Comparison of ENCODE assay signal across 8 cellular contexts in the genomic region with DNA sequence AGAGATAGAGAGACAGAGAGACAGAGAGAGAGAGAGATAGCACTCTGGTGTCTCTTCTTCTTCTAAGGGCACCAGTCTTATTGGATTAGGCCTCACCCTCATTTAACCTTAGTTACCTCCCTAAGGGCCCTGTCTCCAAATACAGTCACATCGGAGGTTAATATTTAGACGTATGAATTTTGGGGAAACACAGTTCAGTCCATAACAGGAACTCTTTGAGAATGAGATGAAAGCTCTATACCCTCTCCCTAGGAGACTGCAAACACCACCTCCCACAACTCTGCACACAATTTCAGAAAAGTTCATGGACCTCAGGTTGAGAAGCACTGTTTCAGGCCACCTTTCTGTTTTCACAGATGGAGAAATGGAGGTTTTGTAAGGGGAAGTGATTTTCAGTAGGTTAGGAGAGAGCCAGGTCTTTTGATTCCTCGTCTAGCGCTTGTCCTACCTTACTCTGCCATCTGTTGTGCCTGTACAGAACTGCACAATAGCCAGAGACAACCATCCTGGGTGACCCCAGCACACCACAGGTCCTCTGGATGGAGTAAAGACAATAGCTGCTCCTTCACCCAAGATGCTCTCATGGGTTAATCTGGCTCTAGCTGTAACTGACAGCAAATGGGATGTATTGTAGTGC. TPM values are rescaled to one million over a fixed set of nuclear protein-coding genes. Genes with fewer than 3 reads are reported as not detected.
A peak's percentile ranks its signal among the peaks of the same experiment; 100 is the strongest.
DNase-seq lines count a peak whose midpoint lies in the region; ATAC-seq, FAIRE-seq and TF ChIP-seq lines count a peak whose summit lies in the region.

No MANE protein-coding gene starts in this region.

- no peaks in the 10 kb centered on the region for H3F3A ChIP-seq in SK-N-SH (replicated peaks; ENCODE audit: insufficient read depth)

- no peak overlapping the region for H2AFZ ChIP-seq in SK-N-SH (ENCODE audit: low read depth)
- H2AFZ ChIP-seq in keratinocyte (ENCODE audit: control insufficient read depth, low read length) = no peak overlapping the region

- no peaks in the 10 kb centered on the region for H4K20me1 ChIP-seq in SK-N-SH (ENCODE audit: insufficient read depth)
- no peaks in the 10 kb centered on the region for H4K20me1 ChIP-seq in keratinocyte (ENCODE audit: control insufficient read depth, extremely low read depth, insufficient read depth, low read length)

- POLR2A ChIA-PET in SK-N-SH (lab: Yijun Ruan, JAX) = no interaction called here

- dilution Hi-C loops in keratinocyte (cut with MboI; ENCODE audit: extremely low pct_ligation_motif_present, low sequenced_read_pairs) = no loop called here

- TF ChIP-seq EP300 in SK-N-SH (IDR thresholded peaks at IDR 0.05; ENCODE audit: borderline replicate concordance in 1 of 2, low read depth in 1 of 2, low read length in 1 of 2) = no peak
- TF ChIP-seq EP300 in stomach (IDR thresholded peaks at IDR 0.05) = no peak

- H3K27ac ChIP-seq in SK-N-SH (ENCODE audit: low read depth in 2 of 2, low read length in 1 of 2) = no peak overlapping the region
- no peak overlapping the region for H3K27ac ChIP-seq in keratinocyte (ENCODE audit: control insufficient read depth, insufficient read depth, low read length)
- H3K27ac ChIP-seq in stomach = no peak overlapping the region

- H3K4me3 ChIP-seq in SK-N-SH (ENCODE audit: low read depth in 2 of 2, low read length in 1 of 2) (no peak overlapping the region), keratinocyte (ENCODE audit: control insufficient read depth in 2 of 3, extremely low read depth in 1 of 3, insufficient read depth in 2 of 3, low read depth in 1 of 3, low read length in 3 of 3) (no peak overlapping the region), stomach (no peak overlapping the region)

- no peaks in the 10 kb centered on the region for H3K9me2 ChIP-seq in SK-N-SH

- TF ChIP-seq RAD21 in SK-N-SH (IDR thresholded peaks at IDR 0.05; ENCODE audit: low read length) = peak; percentile 10; the same call in 1 of the 2 replicates

- H3K36me3 ChIP-seq in SK-N-SH (replicated peaks in 1 of 2; ENCODE audit: control insufficient read depth in 1 of 2, insufficient read depth in 2 of 2, low read length in 1 of 2) (no peaks in the 10 kb centered on the region), keratinocyte (ENCODE audit: control insufficient read depth in 2 of 2, extremely low read depth in 1 of 2, insufficient read depth in 2 of 2, low read length in 2 of 2) (no peaks in the 10 kb centered on the region), stomach (no peaks in the 10 kb centered on the region)

- H3K4me2 ChIP-seq in SK-N-SH (no peak overlapping the region), keratinocyte (ENCODE audit: control insufficient read depth, extremely low read depth, insufficient read depth, low read depth, low read length) (no peak overlapping the region)

- peak; percentile 78 for ATAC-seq in HG02678 (IDR thresholded peaks at IDR 0.05; ENCODE audit: unreplicated experiment)
- no peak for ATAC-seq in HG02840 (IDR thresholded peaks at IDR 0.05; ENCODE audit: low FRiP score, unreplicated experiment)

- WGBS in SK-N-SH (ENCODE audit: low lambda C conversion rate) = 42% methylated on average over 4 of the region's 4 CpGs
- WGBS in stomach, 5 donors = 54 to 58% (median 56%) methylated on average over 4 of the region's 4 CpGs

- H3K9ac ChIP-seq in SK-N-SH = no peak overlapping the region
- H3K9ac ChIP-seq in keratinocyte (ENCODE audit: control insufficient read depth, extremely low read depth, insufficient read depth, low read length) = no peak overlapping the region

- TF ChIP-seq POLR2A in stomach (IDR thresholded peaks at IDR 0.05) = no peak

- H3K9me3 ChIP-seq in SK-N-SH (no peaks in the 10 kb centered on the region), keratinocyte (ENCODE audit: control insufficient read depth, low read depth, low read length) (no peaks in the 10 kb centered on the region), stomach (no peaks in the 10 kb centered on the region)

- DNase-seq in activated CD4-positive, alpha-beta T cell treated with anti-CD3 and anti-CD28 coated beads for 48 hours = peak; percentile 32
- DNase-seq in activated CD4-positive, alpha-beta T cell treated with anti-CD3 and anti-CD28 coated beads, Interleukin-2, amount 50 U/mL, for 4 hours = no peak
- DNase-seq in SK-N-SH (no peak), keratinocyte (ENCODE audit: low read depth, low spot score) (no peak), stomach (no peak), NCI-H524 treated with DMSO at 0.1 percent for 48 hours (lab: John Stamatoyannopoulos, UW) (no peak)

- TF ChIP-seq CTCF in SK-N-SH (IDR thresholded peaks at IDR 0.05) (peak; percentile 18; the same call in 1 of the 2 replicates), keratinocyte (optimal IDR thresholded peaks at IDR 0.05 in 1 of 3, IDR thresholded peaks at IDR 0.05 in 1 of 3, conservative IDR thresholded peaks at IDR 0.05 in 1 of 3; ENCODE audit: extremely low read depth in 1 of 3, insufficient read depth in 2 of 3, low read length in 3 of 3) (peak in 1 of 3 experiments; percentile 23), stomach (IDR thresholded peaks at IDR 0.05) (no peak)

- CTCF ChIA-PET in SK-N-SH (lab: Yijun Ruan, JAX) = no interaction called here

- intact Hi-C loops in stomach (cut with DNase I; ENCODE audit: low total_unique reads) = no loop called here

- H3K79me2 ChIP-seq in SK-N-SH (ENCODE audit: insufficient read depth) (no peaks in the 10 kb centered on the region), keratinocyte (ENCODE audit: control insufficient read depth, insufficient read depth, low read length) (no peaks in the 10 kb centered on the region)

- H3K4me1 ChIP-seq in SK-N-SH (ENCODE audit: control insufficient read depth in 1 of 2, insufficient read depth in 2 of 2, low read depth in 1 of 2, low read length in 1 of 2) (no peaks in the 10 kb centered on the region), keratinocyte (ENCODE audit: control insufficient read depth, extremely low read depth, insufficient read depth, low read length) (no peaks in the 10 kb centered on the region), stomach (no peaks in the 10 kb centered on the region)

- no peaks in the 10 kb centered on the region for H3K9me1 ChIP-seq in keratinocyte (ENCODE audit: control insufficient read depth, extremely low read depth, insufficient read depth, low read length)

- FAIRE-seq in keratinocyte (lab: Jason Lieb, UNC) = peak; percentile 5

- H3K27me3 ChIP-seq in SK-N-SH (ENCODE audit: insufficient read depth) (no peaks in the 10 kb centered on the region; the same call in 1 of the 2 replicates), keratinocyte (ENCODE audit: control insufficient read depth, extremely low read depth, insufficient read depth, low read length) (no peaks in the 10 kb centered on the region), stomach (no peaks in the 10 kb centered on the region)

TF ChIP-seq in SK-N-SH, 30 proteins besides CTCF, POLR2A, EP300 and RAD21 (continues in another document):
- no peak for TF ChIP-seq TCF12 (IDR thresholded peaks at IDR 0.05)
- TF ChIP-seq EZH2phosphoT487 (IDR thresholded peaks at IDR 0.05; ENCODE audit: borderline replicate concordance, low read depth) = no peak
- no peak for TF ChIP-seq SMC3 (IDR thresholded peaks at IDR 0.05; ENCODE audit: low read depth, low read length)
- TF ChIP-seq YY1 (IDR thresholded peaks at IDR 0.05; ENCODE audit: low read depth) = no peak
- TF ChIP-seq, protein P1, sequence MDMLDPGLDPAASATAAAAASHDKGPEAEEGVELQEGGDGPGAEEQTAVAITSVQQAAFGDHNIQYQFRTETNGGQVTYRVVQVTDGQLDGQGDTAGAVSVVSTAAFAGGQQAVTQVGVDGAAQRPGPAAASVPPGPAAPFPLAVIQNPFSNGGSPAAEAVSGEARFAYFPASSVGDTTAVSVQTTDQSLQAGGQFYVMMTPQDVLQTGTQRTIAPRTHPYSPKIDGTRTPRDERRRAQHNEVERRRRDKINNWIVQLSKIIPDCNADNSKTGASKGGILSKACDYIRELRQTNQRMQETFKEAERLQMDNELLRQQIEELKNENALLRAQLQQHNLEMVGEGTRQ (IDR thresholded peaks at IDR 0.05; ENCODE audit: borderline replicate concordance, low read depth, low read length) = no peak
- TF ChIP-seq ELF1 (IDR thresholded peaks at IDR 0.05) = no peak
- TF ChIP-seq NRF1 (IDR thresholded peaks at IDR 0.05; ENCODE audit: low read depth, low read length) = no peak
- TF ChIP-seq, protein P2, sequence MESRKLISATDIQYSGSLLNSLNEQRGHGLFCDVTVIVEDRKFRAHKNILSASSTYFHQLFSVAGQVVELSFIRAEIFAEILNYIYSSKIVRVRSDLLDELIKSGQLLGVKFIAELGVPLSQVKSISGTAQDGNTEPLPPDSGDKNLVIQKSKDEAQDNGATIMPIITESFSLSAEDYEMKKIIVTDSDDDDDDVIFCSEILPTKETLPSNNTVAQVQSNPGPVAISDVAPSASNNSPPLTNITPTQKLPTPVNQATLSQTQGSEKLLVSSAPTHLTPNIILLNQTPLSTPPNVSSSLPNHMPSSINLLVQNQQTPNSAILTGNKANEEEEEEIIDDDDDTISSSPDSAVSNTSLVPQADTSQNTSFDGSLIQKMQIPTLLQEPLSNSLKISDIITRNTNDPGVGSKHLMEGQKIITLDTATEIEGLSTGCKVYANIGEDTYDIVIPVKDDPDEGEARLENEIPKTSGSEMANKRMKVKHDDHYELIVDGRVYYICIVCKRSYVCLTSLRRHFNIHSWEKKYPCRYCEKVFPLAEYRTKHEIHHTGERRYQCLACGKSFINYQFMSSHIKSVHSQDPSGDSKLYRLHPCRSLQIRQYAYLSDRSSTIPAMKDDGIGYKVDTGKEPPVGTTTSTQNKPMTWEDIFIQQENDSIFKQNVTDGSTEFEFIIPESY (IDR thresholded peaks at IDR 0.05; ENCODE audit: borderline replicate concordance, low read depth) = no peak

RNA-seq across cellular contexts. Expression of a gene that starts 32.1 kb away (rescaled TPM):
- polyA plus RNA-seq in SK-N-SH (2012; rRNA removed) = not detected in 2 replicates
- polyA plus RNA-seq in SK-N-SH (2012; cell fraction: cytosol; rRNA removed) = not detected in 2 replicates
- not detected in 2 replicates for polyA plus RNA-seq in SK-N-SH (2012; cell fraction: nucleus; rRNA removed)
- not detected in 3 replicates for polyA plus RNA-seq in keratinocyte
- polyA plus RNA-seq in keratinocyte (2011; ENCODE audit: low read depth) = not detected
- not detected in 2 replicates for polyA plus RNA-seq in keratinocyte (2011; cell fraction: cytosol; rRNA removed)
- polyA plus RNA-seq in keratinocyte (2011; cell fraction: nucleus; rRNA removed) = not detected in 2 replicates
- polyA plus RNA-seq in keratinocyte (2012; ENCODE audit: low replicate concordance) = not detected in 2 replicates
- polyA minus RNA-seq in keratinocyte = not detected in 3 replicates
- polyA minus RNA-seq in keratinocyte (2011; cell fraction: cytosol; rRNA and poly(A)+ RNA removed) = not detected
- not detected in 2 replicates for polyA minus RNA-seq in keratinocyte (2011; cell fraction: nucleus; rRNA and poly(A)+ RNA removed)
- not detected for total RNA-seq in stomach
- 1 to 10 TPM in 1 of 3 donors, under 1 TPM in 2; 0.19 to 1.5 (median 0.28) TPM for polyA plus RNA-seq in stomach
